ENCODE assay signal across 27 cellular contexts in genomic region chr7:101539784-101540183, GRCh38.
"Had no signal": no experiment of that assay in that cellular context is flagged by ENCODE, and none has a peak within 500 bp of the region (broad histone marks: within the 10 kb centered on the region; RNA-seq: fewer than 3 reads in every experiment).

No MANE protein-coding gene starts in this region.

- H3K4me3 ChIP-seq: adrenal gland, body of pancreas, colonic mucosa had no signal

- H3K9me3 ChIP-seq: adrenal gland, body of pancreas, colonic mucosa had no signal

- H3K27ac ChIP-seq: adrenal gland, body of pancreas, colonic mucosa had no signal

- H3K27me3 ChIP-seq: adrenal gland, body of pancreas, colonic mucosa had no signal

- FAIRE-seq: frontal cortex had no signal

- DNase-seq: activated B cell treated with CpG ODN at 0.5 μM for 24 hours; activated CD4-positive, alpha-beta T cell treated with anti-CD3 and anti-CD28 coated beads for 48 hours; activated CD4-positive, alpha-beta T cell treated with anti-CD3 and anti-CD28 coated beads, Interleukin-2, amount 50 U/mL, for 1 hour; activated CD4-positive, alpha-beta T cell treated with anti-CD3 and anti-CD28 coated beads, Interleukin-2, amount 50 U/mL, for 48 hours; activated CD8-positive, alpha-beta memory T cell treated with anti-CD3 and anti-CD28 coated beads, Interleukin-2, amount 10 ng/mL, durations not matched to agents 7 days and 5 days; activated CD8-positive, alpha-beta memory T cell treated with anti-CD3 and anti-CD28 coated beads, Interleukin-2, amount 50 U/mL, for 4 hours; activated CD8-positive, alpha-beta T cell treated with anti-CD3 and anti-CD28 coated beads for 36 hours; activated effector memory CD4-positive, alpha-beta T cell treated with anti-CD3 and anti-CD28 coated beads, Interleukin-2, amount 50 U/mL, for 16 hours; activated naive CD4-positive, alpha-beta T cell treated with anti-CD3 and anti-CD28 coated beads for 36 hours; activated naive CD8-positive, alpha-beta T cell treated with anti-CD3 and anti-CD28 coated beads for 36 hours; activated naive CD8-positive, alpha-beta T cell treated with anti-CD3 and anti-CD28 coated beads, Interleukin-2, amount 50 U/mL, for 24 hours; activated T-cell treated with anti-CD3 and anti-CD28 coated beads, Interleukin-2, amount 50 U/mL, for 1 hour; activated T-cell treated with anti-CD3 and anti-CD28 coated beads, Interleukin-2, amount 50 U/mL, for 48 hours; adrenal gland; amygdala; aorta; body of pancreas; caudate nucleus; colonic mucosa; effector memory CD4-positive, alpha-beta T cell; endodermal cell; foreskin fibroblast; head of caudate nucleus; T-helper 2 cell had no signal

- H3K4me1 ChIP-seq: body of pancreas, colonic mucosa had no signal

- ATAC-seq: activated CD4-positive, CD25-positive, alpha-beta regulatory T cell treated with anti-CD3 and anti-CD28 coated beads, Interleukin-2, amount 50 U/mL, for 24 hours; activated CD8-positive, alpha-beta memory T cell treated with anti-CD3 and anti-CD28 coated beads, Interleukin-2, amount 10 ng/mL, durations not matched to agents 7 days and 5 days; activated naive CD8-positive, alpha-beta T cell treated with anti-CD3 and anti-CD28 coated beads, Interleukin-2, amount 50 U/mL, for 24 hours; body of pancreas; esophagus mucosa had no signal

- H3K36me3 ChIP-seq: adrenal gland, colonic mucosa had no signal
